Comparison of ENCODE assay signal across 9 cellular contexts in the genomic region with DNA sequence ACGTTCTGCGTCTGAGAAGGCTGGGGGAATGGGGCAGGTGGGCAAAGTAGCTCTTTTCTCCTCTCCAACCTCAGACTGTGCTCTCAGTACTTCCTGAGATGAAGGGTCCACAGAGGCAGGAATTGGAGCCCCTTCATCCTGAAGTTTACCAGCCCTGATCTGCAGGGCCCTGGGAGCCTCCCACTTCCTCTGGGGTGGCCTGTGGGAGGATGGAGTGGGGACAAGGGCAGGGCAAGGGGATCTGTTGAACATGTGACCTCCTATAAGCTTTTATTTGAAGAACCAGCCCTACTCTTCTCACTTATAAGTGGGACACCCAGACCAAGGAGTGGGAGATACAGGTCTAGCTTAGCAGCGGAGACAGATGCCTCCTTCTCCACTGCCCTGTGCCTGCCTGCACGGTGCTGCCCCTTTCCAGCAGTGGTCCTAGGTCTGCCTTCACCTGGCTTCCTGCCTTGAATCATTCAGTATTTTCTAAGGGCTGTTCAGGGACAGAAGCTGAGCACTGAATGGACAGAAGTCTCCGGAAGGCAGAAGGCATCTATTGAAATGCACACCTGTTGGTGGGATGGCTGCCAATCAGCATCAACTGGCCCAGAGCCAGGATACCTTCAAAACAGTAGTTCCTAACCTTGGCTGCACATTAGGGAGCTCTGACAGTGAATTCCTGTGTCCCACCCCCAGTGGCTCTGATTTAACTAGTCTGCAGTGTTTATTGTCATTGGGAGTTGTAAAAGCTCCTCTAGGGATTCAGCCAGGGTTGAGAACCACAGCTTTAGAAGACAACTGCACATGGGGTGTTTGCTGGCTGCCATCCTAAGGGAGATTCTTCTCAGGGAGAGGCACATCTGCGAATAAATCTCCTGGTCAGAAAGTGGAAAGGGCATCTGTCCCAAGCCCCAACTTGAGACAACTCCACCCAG. TPM values are rescaled to one million over a fixed set of nuclear protein-coding genes. Genes with fewer than 3 reads are reported as not detected.
DNase-seq lines count a peak whose midpoint lies in the region; ATAC-seq and TF ChIP-seq lines count a peak whose summit lies in the region.
"Had no signal": no experiment of that assay in that cellular context is flagged by ENCODE, and none has a peak within 500 bp of the region (broad histone marks: within the 10 kb centered on the region; RNA-seq: fewer than 3 reads in every experiment).

No MANE protein-coding gene starts in this region.

- H3K27me3 Mint-ChIP-seq in stimulated activated naive B cell treated with anti-CD40 and anti-IgM and Interleukin-4, amounts not matched to agents 10 μg/mL and 1 μg/mL and 100 μg/mL, for 72 hours, result peaks cover 30 to 37% of the 10 kb centered on the region in 2 donors

- TF ChIP-seq CTCF in mammary epithelial cell (conservative IDR thresholded peaks at IDR 0.05 in 1 of 2, IDR thresholded peaks at IDR 0.05 in 1 of 2; ENCODE audit: extremely low read depth in 1 of 2, insufficient read depth in 1 of 2, low read depth in 1 of 2, low read length in 2 of 2) (no peak), breast epithelium (IDR thresholded peaks at IDR 0.05) (no peak), esophagus squamous epithelium (IDR thresholded peaks at IDR 0.05) (no peak)

- H4K20me1 ChIP-seq in mammary epithelial cell (ENCODE audit: insufficient read depth, low read length), result no peaks in the 10 kb centered on the region

- DNase-seq in mammary epithelial cell (no peak), breast epithelium (ENCODE audit: low spot score in 2 of 2) (no peak), NCI-H345 treated with DMSO at 0.1 percent for 48 hours (lab: John Stamatoyannopoulos, UW; ENCODE audit: unreplicated experiment) (peak; percentile 64), epithelial cell of prostate (ENCODE audit: low read depth, low spot score) (no peak), substantia nigra (lab: John Stamatoyannopoulos, UW) (peak in 1 of 49 donors; percentile 39), esophagus squamous epithelium (lab: John Stamatoyannopoulos, UW) (no peak)
- DNase-seq in stimulated activated naive B cell treated with anti-CD40 and anti-IgM and Interleukin-4, amounts not matched to agents 10 μg/mL and 1 μg/mL and 100 μg/mL, for 72 hours, result no peak
- DNase-seq: effector CD8-positive, alpha-beta T cell had no signal

- H3K9ac ChIP-seq in mammary epithelial cell (ENCODE audit: insufficient read depth, low read length), result no peak overlapping the region

- H2AFZ ChIP-seq in mammary epithelial cell (ENCODE audit: low read depth, low read length), result no peak overlapping the region

- H3K4me3 ChIP-seq in mammary epithelial cell (replicated peaks in 1 of 3; ENCODE audit: insufficient read depth in 1 of 3, low read depth in 2 of 3, low read length in 3 of 3) (no peak overlapping the region), breast epithelium (no peak overlapping the region), esophagus squamous epithelium (no peak overlapping the region)

- WGBS in mammary epithelial cell (ENCODE audit: low coverage, missing lambda C conversion rate), result 71% methylated on average over 6 of the region's 6 CpGs
- 60 to 63% methylated on average over 5 to 6 of the region's 6 CpGs for WGBS in esophagus squamous epithelium, 2 donors

- peak overlapping the region; percentile 39 for H3K4me2 ChIP-seq in mammary epithelial cell (ENCODE audit: insufficient read depth, low read depth, low read length)

- dilution Hi-C loops in mammary epithelial cell (cut with HindIII; ENCODE audit: low sequenced_read_pairs), result no loop called here

- no peak overlapping the region for H3K27ac Mint-ChIP-seq in stimulated activated naive B cell treated with anti-CD40 and anti-IgM and Interleukin-4, amounts not matched to agents 10 μg/mL and 1 μg/mL and 100 μg/mL, for 72 hours

- H3K9me3 ChIP-seq in mammary epithelial cell (replicated peaks; ENCODE audit: insufficient read depth, low read length) (no peaks in the 10 kb centered on the region), breast epithelium (no peaks in the 10 kb centered on the region), esophagus squamous epithelium (no peaks in the 10 kb centered on the region)

- ATAC-seq in stimulated activated naive B cell treated with anti-CD40 and anti-IgM and Interleukin-4, amounts not matched to agents 10 μg/mL and 1 μg/mL and 100 μg/mL, for 72 hours (replicated peaks), result no peak
- no peak for ATAC-seq in HG03045 (IDR thresholded peaks at IDR 0.05; ENCODE audit: unreplicated experiment)

- H3K27ac ChIP-seq in mammary epithelial cell (ENCODE audit: insufficient read depth, low read depth, low read length), result no peak overlapping the region
- H3K27ac ChIP-seq in breast epithelium, result peak overlapping the region in 1 of 2 donors; percentile 20
- peak overlapping the region; percentile 71 for H3K27ac ChIP-seq in epithelial cell of prostate
- peak overlapping the region; percentile 94 for H3K27ac ChIP-seq in substantia nigra (ENCODE audit: low read depth, low read length, poor library complexity, severe bottlenecking)
- H3K27ac ChIP-seq in esophagus squamous epithelium, result peak overlapping the region in 2 of 4 donors; percentile 42 to 64

- peaks cover 57% of the 10 kb centered on the region for H3K4me1 ChIP-seq in mammary epithelial cell (ENCODE audit: insufficient read depth, low read length)
- no peaks in the 10 kb centered on the region for H3K4me1 ChIP-seq in breast epithelium
- peaks cover 10 to 31% (median 13%) of the 10 kb centered on the region in 3 donors for H3K4me1 ChIP-seq in esophagus squamous epithelium

- no TSS peak for BruUV-seq in mammary epithelial cell (replicated peaks; lab: Mats Ljungman, UMichigan)

- H3K27me3 ChIP-seq in mammary epithelial cell (ENCODE audit: insufficient read depth, low read length) (no peaks in the 10 kb centered on the region), breast epithelium (peaks cover 0 to 7% of the 10 kb centered on the region in 2 donors), esophagus squamous epithelium (peaks cover 0 to 52% (median 0%) of the 10 kb centered on the region in 4 donors)

- peaks cover 4 to 13% of the 10 kb centered on the region in 2 donors for H3K36me3 Mint-ChIP-seq in stimulated activated naive B cell treated with anti-CD40 and anti-IgM and Interleukin-4, amounts not matched to agents 10 μg/mL and 1 μg/mL and 100 μg/mL, for 72 hours

- H3K4me1 Mint-ChIP-seq in stimulated activated naive B cell treated with anti-CD40 and anti-IgM and Interleukin-4, amounts not matched to agents 10 μg/mL and 1 μg/mL and 100 μg/mL, for 72 hours, result peaks cover 42 to 67% of the 10 kb centered on the region in 2 donors

- H3K4me3 Mint-ChIP-seq in stimulated activated naive B cell treated with anti-CD40 and anti-IgM and Interleukin-4, amounts not matched to agents 10 μg/mL and 1 μg/mL and 100 μg/mL, for 72 hours, result no peak overlapping the region

- TF ChIP-seq POLR2A in breast epithelium (IDR thresholded peaks at IDR 0.05) (no peak), esophagus squamous epithelium (IDR thresholded peaks at IDR 0.05) (no peak)

- CTCF ChIA-PET in mammary epithelial cell (lab: Charles Lee; ENCODE audit: low non-redundant PET), result interaction anchor here (0.5 to 2.2 kb wide), 4 partner anchors 49 to 208 kb away, joined by 4 to 29 read pairs (median 6); no protein-coding TSS in a partner anchor

- no peaks in the 10 kb centered on the region for H3K9me3 Mint-ChIP-seq in stimulated activated naive B cell treated with anti-CD40 and anti-IgM and Interleukin-4, amounts not matched to agents 10 μg/mL and 1 μg/mL and 100 μg/mL, for 72 hours

- H3K36me3 ChIP-seq in mammary epithelial cell (ENCODE audit: insufficient read depth, low read length) (no peaks in the 10 kb centered on the region), breast epithelium (no peaks in the 10 kb centered on the region), esophagus squamous epithelium (no peaks in the 10 kb centered on the region)

- intact Hi-C loops in mammary epithelial cell (cut with micrococcal nuclease) (loop anchor here (1.0 to 5.0 kb wide), 5 partner anchors 18 to 245 kb away; no protein-coding TSS in a partner anchor), breast epithelium (cut with DNase I; ENCODE audit: low total_unique reads) (no loop called here), esophagus squamous epithelium (cut with DNase I) (no loop called here)

- peaks cover 25% of the 10 kb centered on the region for H3K79me2 ChIP-seq in mammary epithelial cell (ENCODE audit: insufficient read depth, low read length)

- in situ Hi-C loops in mammary epithelial cell (cut with MboI; ENCODE audit: low sequenced_read_pairs in 2 of 2), result no loop called here

RNA-seq across cellular contexts. Expression of a gene that starts 2.7 kb away (rescaled TPM):
- 10 to 100 TPM; 32.7 to 44.3 TPM for total RNA-seq in mammary epithelial cell
- polyA plus RNA-seq in mammary epithelial cell, result 10.1 TPM
- 9.8 TPM for polyA minus RNA-seq in mammary epithelial cell
- total RNA-seq in breast epithelium, result 1 to 10 TPM; 2.6 to 8.2 (median 4.8) TPM
- total RNA-seq in esophagus squamous epithelium, result 1 to 10 TPM in 2 of 4 donors, under 1 TPM in 2; 0.59 to 2.1 (median 1.2) TPM
